In genomic region chr2:169827272-169828140, GRCh38 we compare ENCODE assay signal across 8 cellular contexts. TPM values are rescaled to one million over a fixed set of nuclear protein-coding genes. Genes with fewer than 3 reads are reported as not detected.
A peak's percentile ranks its signal among the peaks of the same experiment; 100 is the strongest.
DNase-seq lines count a peak whose midpoint lies in the region; ATAC-seq, FAIRE-seq and TF ChIP-seq lines count a peak whose summit lies in the region.

UBR3 (plus strand) TSS chr2:169827454; CDS start chr2:169827508, 54 bp downstream.

- DNase-seq in D721Med (ENCODE audit: insufficient read length, low spot score) (peak; percentile 79), OCI-M1 (lab: John Stamatoyannopoulos, UW) (peak; percentile 95), activated T-cell treated with anti-CD3 and anti-CD28 coated beads for 4 hours (peak; percentile 84), epithelial cell of esophagus (ENCODE audit: low read depth) (peak; percentile 94), mucosa of descending colon (peak; percentile 94 to 95 (median 95))
- peak; percentile 68 to 74 for DNase-seq in stimulated activated CD8-positive, alpha-beta memory T cell treated with anti-CD3 and anti-CD28 coated beads, Interleukin-4, amount 100 ng/mL, for 1 hour (ENCODE audit: low read depth in 2 of 2, low spot score in 1 of 2)

- H3K9ac ChIP-seq in HUES64 (ENCODE audit: low read depth, low read length) = peak within 1 kb of the TSS; percentile 80

- H3K36me3 ChIP-seq in HUES64 (ENCODE audit: insufficient read depth, low read length) = peaks cover 3% of the 10 kb centered on the region; the same call in 1 of the 2 replicates
- no peaks in the 10 kb centered on the region for H3K36me3 ChIP-seq in mucosa of descending colon (ENCODE audit: low read depth)

- H3K27ac ChIP-seq in HUES64 (ENCODE audit: low read depth, low read length) = no peak within 1 kb of the TSS; the same call in 1 of the 2 replicates

- FAIRE-seq in D721Med (lab: Jason Lieb, UNC) = no peak

- H3K4me1 ChIP-seq in HUES64 (ENCODE audit: insufficient read depth, low read length) = peaks cover 6% of the 10 kb centered on the region; the same call in 1 of the 2 replicates
- H3K4me1 ChIP-seq in mucosa of descending colon (ENCODE audit: low read depth) = peaks cover 17% of the 10 kb centered on the region

- under 1% methylated on average over 104 of the region's 104 CpGs for WGBS in HUES64

- H3K9me3 ChIP-seq in HUES64 (ENCODE audit: insufficient read depth, low read depth, low read length) = no peaks in the 10 kb centered on the region
- H3K9me3 ChIP-seq in mucosa of descending colon = no peaks in the 10 kb centered on the region

- intact Hi-C loops in mucosa of descending colon (cut with DNase I, micrococcal nuclease) = no loop called here

- ATAC-seq in GM21447 (IDR thresholded peaks at IDR 0.05; ENCODE audit: unreplicated experiment) (peak; percentile 78), mucosa of descending colon (peak; percentile 91)

- H3K27me3 ChIP-seq in HUES64 (ENCODE audit: insufficient read depth, low read length) = no peaks in the 10 kb centered on the region

- peak within 1 kb of the TSS; percentile 74 for H3K4me3 ChIP-seq in HUES64 (ENCODE audit: low read length)
- peak within 1 kb of the TSS; percentile 76 for H3K4me3 ChIP-seq in epithelial cell of esophagus (ENCODE audit: low read length)
- H3K4me3 ChIP-seq in mucosa of descending colon = peak within 1 kb of the TSS; percentile 81

- no peak for TF ChIP-seq CTCF in D721Med (IDR thresholded peaks at IDR 0.05; ENCODE audit: insufficient read depth, missing control alignments)
- TF ChIP-seq CTCF in epithelial cell of esophagus (IDR thresholded peaks at IDR 0.05; ENCODE audit: insufficient read depth, low read depth, low read length, missing control alignments) = no peak
- TF ChIP-seq CTCF in mucosa of descending colon (IDR thresholded peaks at IDR 0.05) = no peak

RNA-seq across cellular contexts. Expression of gene UBR3, which starts in this region (rescaled TPM):
- polyA plus RNA-seq in HUES64 (2013, experiment 1 of 2) = 10.8 TPM
- polyA plus RNA-seq in HUES64 (2013, experiment 2 of 2) = 9.4 TPM
- 10 to 100 TPM; 32.5 to 65.8 (median 39.6) TPM for total RNA-seq in mucosa of descending colon
